1 cellular context compared by ENCODE assay signal in the genomic region with DNA sequence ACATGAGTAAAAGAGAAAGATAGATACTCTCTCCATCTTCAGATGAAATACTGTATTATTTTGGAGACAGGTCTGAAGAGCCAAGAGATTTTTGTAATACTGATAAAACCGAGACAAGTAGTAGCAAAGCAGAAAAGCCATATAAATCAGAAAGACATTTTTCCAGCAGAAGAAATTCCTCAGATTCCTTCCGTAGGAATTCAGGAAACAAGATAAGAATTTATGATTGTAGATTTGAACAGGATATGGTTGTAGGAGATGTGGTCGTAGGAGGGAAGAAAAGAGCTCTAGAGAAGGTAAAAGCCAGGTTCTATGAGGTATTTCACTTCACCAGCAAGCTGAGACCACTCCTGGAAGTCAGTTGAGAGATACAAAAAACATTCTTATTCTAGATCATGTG.
TF ChIP-seq lines count a peak whose summit lies in the region.

No MANE protein-coding gene starts in this region.

TF ChIP-seq in WTC11, 78 proteins besides CTCF, POLR2A, EP300 and RAD21 (continued from another document):
- TF ChIP-seq, protein P1, sequence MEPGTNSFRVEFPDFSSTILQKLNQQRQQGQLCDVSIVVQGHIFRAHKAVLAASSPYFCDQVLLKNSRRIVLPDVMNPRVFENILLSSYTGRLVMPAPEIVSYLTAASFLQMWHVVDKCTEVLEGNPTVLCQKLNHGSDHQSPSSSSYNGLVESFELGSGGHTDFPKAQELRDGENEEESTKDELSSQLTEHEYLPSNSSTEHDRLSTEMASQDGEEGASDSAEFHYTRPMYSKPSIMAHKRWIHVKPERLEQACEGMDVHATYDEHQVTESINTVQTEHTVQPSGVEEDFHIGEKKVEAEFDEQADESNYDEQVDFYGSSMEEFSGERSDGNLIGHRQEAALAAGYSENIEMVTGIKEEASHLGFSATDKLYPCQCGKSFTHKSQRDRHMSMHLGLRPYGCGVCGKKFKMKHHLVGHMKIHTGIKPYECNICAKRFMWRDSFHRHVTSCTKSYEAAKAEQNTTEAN (CRISPR knock-in tag; IDR thresholded peaks at IDR 0.05): no peak
- TF ChIP-seq, protein P2, sequence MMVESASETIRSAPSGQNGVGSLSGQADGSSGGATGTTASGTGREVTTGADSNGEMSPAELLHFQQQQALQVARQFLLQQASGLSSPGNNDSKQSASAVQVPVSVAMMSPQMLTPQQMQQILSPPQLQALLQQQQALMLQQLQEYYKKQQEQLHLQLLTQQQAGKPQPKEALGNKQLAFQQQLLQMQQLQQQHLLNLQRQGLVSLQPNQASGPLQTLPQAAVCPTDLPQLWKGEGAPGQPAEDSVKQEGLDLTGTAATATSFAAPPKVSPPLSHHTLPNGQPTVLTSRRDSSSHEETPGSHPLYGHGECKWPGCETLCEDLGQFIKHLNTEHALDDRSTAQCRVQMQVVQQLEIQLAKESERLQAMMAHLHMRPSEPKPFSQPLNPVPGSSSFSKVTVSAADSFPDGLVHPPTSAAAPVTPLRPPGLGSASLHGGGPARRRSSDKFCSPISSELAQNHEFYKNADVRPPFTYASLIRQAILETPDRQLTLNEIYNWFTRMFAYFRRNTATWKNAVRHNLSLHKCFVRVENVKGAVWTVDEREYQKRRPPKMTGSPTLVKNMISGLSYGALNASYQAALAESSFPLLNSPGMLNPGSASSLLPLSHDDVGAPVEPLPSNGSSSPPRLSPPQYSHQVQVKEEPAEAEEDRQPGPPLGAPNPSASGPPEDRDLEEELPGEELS (CRISPR knock-in tag; IDR thresholded peaks at IDR 0.05): no peak
- TF ChIP-seq ZBTB21 (CRISPR knock-in tag; IDR thresholded peaks at IDR 0.05; ENCODE audit: borderline replicate concordance) (no peak), NR3C1 (CRISPR knock-in tag; conservative IDR thresholded peaks at IDR 0.05; ENCODE audit: low read depth) (no peak), NFATC4 (CRISPR knock-in tag; IDR thresholded peaks at IDR 0.05) (no peak), ZNF416 (CRISPR knock-in tag; IDR thresholded peaks at IDR 0.05) (no peak)
- TF ChIP-seq, protein P3, sequence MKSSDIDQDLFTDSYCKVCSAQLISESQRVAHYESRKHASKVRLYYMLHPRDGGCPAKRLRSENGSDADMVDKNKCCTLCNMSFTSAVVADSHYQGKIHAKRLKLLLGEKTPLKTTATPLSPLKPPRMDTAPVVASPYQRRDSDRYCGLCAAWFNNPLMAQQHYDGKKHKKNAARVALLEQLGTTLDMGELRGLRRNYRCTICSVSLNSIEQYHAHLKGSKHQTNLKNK (CRISPR knock-in tag; IDR thresholded peaks at IDR 0.05): no peak
